Comparison of ENCODE assay signal across 8 cellular contexts in genomic region chr1:192544983-192545393, GRCh38. TPM values are rescaled to one million over a fixed set of nuclear protein-coding genes. Genes with fewer than 3 reads are reported as not detected.
A peak's percentile ranks its signal among the peaks of the same experiment; 100 is the strongest.
DNase-seq lines count a peak whose midpoint lies in the region; ATAC-seq and TF ChIP-seq lines count a peak whose summit lies in the region.

No MANE protein-coding gene starts in this region.

- 59 to 87% methylated on average over 5 of the region's 5 CpGs for WGBS in thyroid gland, 2 donors

- H3K27me3 ChIP-seq in HAP-1 (ENCODE audit: low read depth) (no peaks in the 10 kb centered on the region), thyroid gland (no peaks in the 10 kb centered on the region)

- ATAC-seq in GM18909 (IDR thresholded peaks at IDR 0.05; ENCODE audit: poor library complexity, unreplicated experiment): peak; percentile 67
- ATAC-seq in HG02870 (IDR thresholded peaks at IDR 0.05; ENCODE audit: unreplicated experiment): peak; percentile 71

- DNase-seq in RPMI7951 (ENCODE audit: low read depth): peak; percentile 75
- DNase-seq in glomerular visceral epithelial cell (ENCODE audit: extremely low spot score): peak; percentile 67
- DNase-seq in HAP-1 (ENCODE audit: low spot score in 2 of 2): no peak
- no peak for DNase-seq in NCI-H82 (lab: John Stamatoyannopoulos, UW)
- DNase-seq in activated effector memory CD4-positive, alpha-beta T cell treated with Interleukin-2 at 50 U/mL for 16 hours: no peak
- no peak for DNase-seq in thyroid gland

- TF ChIP-seq CTCF in thyroid gland (IDR thresholded peaks at IDR 0.05): no peak

- no peaks in the 10 kb centered on the region for H3K36me3 ChIP-seq in HAP-1 (replicated peaks)
- H3K36me3 ChIP-seq in thyroid gland: no peaks in the 10 kb centered on the region

- no peak overlapping the region for H3K4me3 ChIP-seq in HAP-1
- no peak overlapping the region for H3K4me3 ChIP-seq in thyroid gland (replicated peaks in 1 of 3)

- in situ Hi-C loops in HAP-1 (cut with MboI; ENCODE audit: low sequenced_read_pairs): no loop called here

- no peak overlapping the region for H3K27ac ChIP-seq in thyroid gland

- no peak for TF ChIP-seq POLR2A in thyroid gland (IDR thresholded peaks at IDR 0.05)

- intact Hi-C loops in thyroid gland (cut with DNase I): no loop called here

- H3K9me3 ChIP-seq in HAP-1: no peaks in the 10 kb centered on the region
- H3K9me3 ChIP-seq in thyroid gland: no peaks in the 10 kb centered on the region

- H3K4me1 ChIP-seq in HAP-1 (peaks cover 48% of the 10 kb centered on the region), thyroid gland (peaks cover 0 to under 1% of the 10 kb centered on the region in 2 donors)

RNA-seq across cellular contexts. Expression of gene RGS1, which starts 30.6 kb away (rescaled TPM):
- total RNA-seq in RPMI7951 (2014; rRNA removed; shearing (Covaris generic)): 53.3 and 62.4 TPM in 2 replicates
- 10 to 100 TPM; 19.7 to 32.6 (median 23.0) TPM for total RNA-seq in thyroid gland

Comparison
In these comparisons a context has a peak if more than half of its experiments do, and no peak if none do; other contexts are left out.
1. DNase-seq: peak in RPMI7951 (single experiment) and glomerular visceral epithelial cell (single experiment); none in HAP-1 (0 of 2), NCI-H82 (single experiment), activated effector memory CD4-positive, alpha-beta T cell treated with Interleukin-2 at 50 U/mL for 16 hours (single experiment) and thyroid gland (0 of 2).